In the genomic region with DNA sequence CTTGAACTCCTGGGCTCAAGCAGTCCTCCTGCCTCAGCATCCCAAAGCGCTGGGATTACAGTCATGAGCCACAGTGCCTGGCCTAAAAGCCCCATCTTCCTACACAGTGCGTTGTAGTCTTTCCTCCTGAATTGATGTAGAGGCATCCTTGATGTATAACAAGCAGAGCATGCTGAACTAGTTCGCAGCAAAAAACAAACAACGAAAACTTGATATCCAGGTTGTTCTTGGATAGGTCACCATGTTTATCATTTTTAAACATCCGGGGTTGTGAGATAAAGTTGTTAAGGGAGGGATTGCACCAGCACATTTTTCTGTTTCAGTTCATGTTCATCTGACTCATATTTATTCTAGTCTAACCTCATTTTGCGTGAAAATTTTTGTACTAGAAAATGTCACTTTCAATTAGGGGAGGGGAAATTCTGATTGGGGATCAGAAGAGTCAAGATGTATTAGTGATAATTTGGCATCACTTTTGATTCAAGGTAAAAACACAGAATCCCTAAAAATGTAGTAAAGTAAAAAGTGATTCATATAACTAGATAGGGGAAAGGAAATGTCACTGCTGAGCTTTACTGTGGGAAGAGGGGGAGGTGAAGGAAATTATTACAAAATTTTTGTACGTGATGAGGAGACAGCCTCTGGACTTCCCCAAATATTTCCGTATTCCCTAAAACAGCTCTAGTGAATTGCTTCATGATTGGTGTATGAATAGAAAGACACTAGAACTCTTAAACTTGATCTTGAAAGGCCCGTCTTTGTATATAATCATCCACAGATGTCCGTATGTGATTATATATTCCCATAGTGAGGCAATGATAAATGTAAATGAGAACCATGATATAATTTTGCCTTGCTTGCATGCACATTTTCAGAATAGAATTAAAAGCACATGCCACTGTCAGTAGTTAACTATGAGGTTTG, we compare ENCODE assay signal across 1 cellular context.
TF ChIP-seq lines count a peak whose summit lies in the region.

No MANE protein-coding gene starts in this region.

TF ChIP-seq in K562, 482 proteins besides CTCF, POLR2A, EP300 and RAD21 (continued from another document and continues in another):
- TF ChIP-seq, protein P1, sequence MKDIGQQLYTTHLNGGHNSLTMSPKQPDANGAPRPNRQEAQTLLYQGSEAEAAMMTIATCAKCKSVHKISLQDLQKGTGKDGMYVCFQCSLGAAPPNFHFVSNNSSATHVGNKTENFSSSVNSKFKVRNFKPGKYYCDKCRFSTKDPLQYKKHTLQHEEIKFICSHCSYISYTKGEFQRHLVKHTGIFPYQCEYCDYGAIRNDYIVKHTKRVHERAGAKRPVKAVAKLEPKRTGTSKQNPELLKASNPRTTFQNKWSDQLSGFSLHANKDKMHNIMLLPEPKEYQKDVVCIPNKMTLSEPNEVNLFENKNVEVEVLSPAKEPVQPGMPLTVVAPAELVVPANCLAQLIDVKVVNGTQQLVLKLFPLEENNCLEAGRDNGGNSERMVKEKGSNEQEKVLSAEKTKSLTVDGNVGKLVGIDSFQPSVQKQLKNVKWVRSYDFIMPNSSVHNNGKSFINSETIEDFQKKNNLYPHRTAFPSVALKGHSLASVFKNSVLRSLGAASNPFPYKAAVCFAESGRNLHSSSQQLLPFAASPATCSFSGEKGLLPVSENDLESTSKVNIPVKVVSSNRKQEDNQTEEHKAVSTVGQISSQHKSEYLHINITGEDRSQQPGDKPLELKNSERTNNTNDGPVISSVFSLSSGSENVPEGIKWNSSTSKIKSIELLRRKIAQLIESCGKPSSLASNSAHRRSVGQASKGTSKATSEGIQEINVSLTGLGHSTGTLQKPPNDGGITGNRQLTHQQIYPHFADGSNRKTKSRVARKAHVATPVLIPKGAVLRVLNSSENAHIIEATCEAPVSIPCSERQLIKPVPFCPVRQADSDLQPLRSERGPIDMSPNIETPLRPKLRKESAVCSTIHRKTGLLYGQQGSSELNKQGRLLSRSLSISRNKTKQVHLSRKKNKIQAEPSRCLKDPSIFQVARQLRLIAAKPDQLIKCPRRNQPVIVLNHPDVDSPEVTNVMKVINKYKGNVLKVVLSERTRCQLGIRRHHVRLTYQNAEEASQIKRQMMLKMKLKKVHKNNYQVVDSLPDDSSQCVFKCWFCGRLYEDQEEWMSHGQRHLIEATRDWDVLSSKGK (CRISPR knock-in tag; IDR thresholded peaks at IDR 0.05), result no peak
- 0 out of 2 replicates have a peak, but pooled peaks have one; percentile 36 for TF ChIP-seq MTA3 (IDR thresholded peaks at IDR 0.05; ENCODE audit: borderline replicate concordance)
- no peak for TF ChIP-seq STAG1 (CRISPR knock-in tag; IDR thresholded peaks at IDR 0.05; ENCODE audit: borderline replicate concordance)
- no peak for TF ChIP-seq ZSCAN32 (CRISPR knock-in tag; IDR thresholded peaks at IDR 0.05)
- TF ChIP-seq SUPT5H (IDR thresholded peaks at IDR 0.05), result no peak
- no peak for TF ChIP-seq MAZ (CRISPR knock-in tag; conservative IDR thresholded peaks at IDR 0.05 in 1 of 2, IDR thresholded peaks at IDR 0.05 in 1 of 2)
- no peak for TF ChIP-seq ZBED1 (IDR thresholded peaks at IDR 0.05)
- peak; percentile 41; the same call in 1 of the 2 replicates for TF ChIP-seq FOXM1 (IDR thresholded peaks at IDR 0.05; ENCODE audit: low read depth)
- TF ChIP-seq FOXM1 (CRISPR knock-in tag; IDR thresholded peaks at IDR 0.05; ENCODE audit: low read depth), result no peak
- peak; percentile 87 for TF ChIP-seq FOSL1 (tag; conservative IDR thresholded peaks at IDR 0.05)
- peak; percentile 72; the same call in 1 of the 2 replicates for TF ChIP-seq SMARCC2 (IDR thresholded peaks at IDR 0.05; ENCODE audit: low read depth)
- TF ChIP-seq, protein P2, sequence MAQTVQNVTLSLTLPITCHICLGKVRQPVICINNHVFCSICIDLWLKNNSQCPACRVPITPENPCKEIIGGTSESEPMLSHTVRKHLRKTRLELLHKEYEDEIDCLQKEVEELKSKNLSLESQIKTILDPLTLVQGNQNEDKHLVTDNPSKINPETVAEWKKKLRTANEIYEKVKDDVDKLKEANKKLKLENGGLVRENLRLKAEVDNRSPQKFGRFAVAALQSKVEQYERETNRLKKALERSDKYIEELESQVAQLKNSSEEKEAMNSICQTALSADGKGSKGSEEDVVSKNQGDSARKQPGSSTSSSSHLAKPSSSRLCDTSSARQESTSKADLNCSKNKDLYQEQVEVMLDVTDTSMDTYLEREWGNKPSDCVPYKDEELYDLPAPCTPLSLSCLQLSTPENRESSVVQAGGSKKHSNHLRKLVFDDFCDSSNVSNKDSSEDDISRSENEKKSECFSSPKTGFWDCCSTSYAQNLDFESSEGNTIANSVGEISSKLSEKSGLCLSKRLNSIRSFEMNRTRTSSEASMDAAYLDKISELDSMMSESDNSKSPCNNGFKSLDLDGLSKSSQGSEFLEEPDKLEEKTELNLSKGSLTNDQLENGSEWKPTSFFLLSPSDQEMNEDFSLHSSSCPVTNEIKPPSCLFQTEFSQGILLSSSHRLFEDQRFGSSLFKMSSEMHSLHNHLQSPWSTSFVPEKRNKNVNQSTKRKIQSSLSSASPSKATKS (CRISPR knock-in tag; IDR thresholded peaks at IDR 0.05), result no peak
- peak; percentile 71; the same call in 1 of the 2 replicates for TF ChIP-seq JUND (IDR thresholded peaks at IDR 0.05; ENCODE audit: borderline replicate concordance, low read depth, low read length)
- TF ChIP-seq JUND (tag; IDR thresholded peaks at IDR 0.05; ENCODE audit: borderline replicate concordance, low read depth, low read length), result peak; percentile 71; the same call in 2 of the 3 replicates
- TF ChIP-seq TAL1 (IDR thresholded peaks at IDR 0.05), result peak; percentile 69
- peak in 1 of 2 experiments; percentile 53; a peak in 2 of 4 replicates for TF ChIP-seq RCOR1 (IDR thresholded peaks at IDR 0.05; ENCODE audit: borderline replicate concordance in 1 of 2, low read depth in 2 of 2, low read length in 2 of 2)
- TF ChIP-seq, protein P3, sequence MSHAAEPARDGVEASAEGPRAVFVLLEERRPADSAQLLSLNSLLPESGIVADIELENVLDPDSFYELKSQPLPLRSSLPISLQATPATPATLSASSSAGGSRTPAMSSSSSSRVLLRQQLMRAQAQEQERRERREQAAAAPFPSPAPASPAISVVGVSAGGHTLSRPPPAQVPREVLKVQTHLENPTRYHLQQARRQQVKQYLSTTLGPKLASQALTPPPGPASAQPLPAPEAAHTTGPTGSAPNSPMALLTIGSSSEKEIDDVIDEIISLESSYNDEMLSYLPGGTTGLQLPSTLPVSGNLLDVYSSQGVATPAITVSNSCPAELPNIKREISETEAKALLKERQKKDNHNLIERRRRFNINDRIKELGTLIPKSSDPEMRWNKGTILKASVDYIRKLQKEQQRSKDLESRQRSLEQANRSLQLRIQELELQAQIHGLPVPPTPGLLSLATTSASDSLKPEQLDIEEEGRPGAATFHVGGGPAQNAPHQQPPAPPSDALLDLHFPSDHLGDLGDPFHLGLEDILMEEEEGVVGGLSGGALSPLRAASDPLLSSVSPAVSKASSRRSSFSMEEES (CRISPR knock-in tag; IDR thresholded peaks at IDR 0.05), result no peak
- TF ChIP-seq, protein P4, sequence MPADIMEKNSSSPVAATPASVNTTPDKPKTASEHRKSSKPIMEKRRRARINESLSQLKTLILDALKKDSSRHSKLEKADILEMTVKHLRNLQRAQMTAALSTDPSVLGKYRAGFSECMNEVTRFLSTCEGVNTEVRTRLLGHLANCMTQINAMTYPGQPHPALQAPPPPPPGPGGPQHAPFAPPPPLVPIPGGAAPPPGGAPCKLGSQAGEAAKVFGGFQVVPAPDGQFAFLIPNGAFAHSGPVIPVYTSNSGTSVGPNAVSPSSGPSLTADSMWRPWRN (IDR thresholded peaks at IDR 0.05; ENCODE audit: low read depth), result 0 out of 2 replicates have a peak, but pooled peaks have one; percentile 23
- TF ChIP-seq TCF3 (CRISPR knock-in tag; IDR thresholded peaks at IDR 0.05), result peak; percentile 66
- no peak for TF ChIP-seq NCOA2 (IDR thresholded peaks at IDR 0.05; ENCODE audit: partially characterized antibody in 2 of 2)
- TF ChIP-seq FOXK2 (conservative IDR thresholded peaks at IDR 0.05 in 1 of 2, IDR thresholded peaks at IDR 0.05 in 1 of 2; ENCODE audit: low read depth in 2 of 2), result peak; percentile 77 to 84
- TF ChIP-seq, protein P5, sequence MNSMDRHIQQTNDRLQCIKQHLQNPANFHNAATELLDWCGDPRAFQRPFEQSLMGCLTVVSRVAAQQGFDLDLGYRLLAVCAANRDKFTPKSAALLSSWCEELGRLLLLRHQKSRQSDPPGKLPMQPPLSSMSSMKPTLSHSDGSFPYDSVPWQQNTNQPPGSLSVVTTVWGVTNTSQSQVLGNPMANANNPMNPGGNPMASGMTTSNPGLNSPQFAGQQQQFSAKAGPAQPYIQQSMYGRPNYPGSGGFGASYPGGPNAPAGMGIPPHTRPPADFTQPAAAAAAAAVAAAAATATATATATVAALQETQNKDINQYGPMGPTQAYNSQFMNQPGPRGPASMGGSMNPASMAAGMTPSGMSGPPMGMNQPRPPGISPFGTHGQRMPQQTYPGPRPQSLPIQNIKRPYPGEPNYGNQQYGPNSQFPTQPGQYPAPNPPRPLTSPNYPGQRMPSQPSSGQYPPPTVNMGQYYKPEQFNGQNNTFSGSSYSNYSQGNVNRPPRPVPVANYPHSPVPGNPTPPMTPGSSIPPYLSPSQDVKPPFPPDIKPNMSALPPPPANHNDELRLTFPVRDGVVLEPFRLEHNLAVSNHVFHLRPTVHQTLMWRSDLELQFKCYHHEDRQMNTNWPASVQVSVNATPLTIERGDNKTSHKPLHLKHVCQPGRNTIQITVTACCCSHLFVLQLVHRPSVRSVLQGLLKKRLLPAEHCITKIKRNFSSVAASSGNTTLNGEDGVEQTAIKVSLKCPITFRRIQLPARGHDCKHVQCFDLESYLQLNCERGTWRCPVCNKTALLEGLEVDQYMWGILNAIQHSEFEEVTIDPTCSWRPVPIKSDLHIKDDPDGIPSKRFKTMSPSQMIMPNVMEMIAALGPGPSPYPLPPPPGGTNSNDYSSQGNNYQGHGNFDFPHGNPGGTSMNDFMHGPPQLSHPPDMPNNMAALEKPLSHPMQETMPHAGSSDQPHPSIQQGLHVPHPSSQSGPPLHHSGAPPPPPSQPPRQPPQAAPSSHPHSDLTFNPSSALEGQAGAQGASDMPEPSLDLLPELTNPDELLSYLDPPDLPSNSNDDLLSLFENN (IDR thresholded peaks at IDR 0.05; ENCODE audit: low read depth in 2 of 2, low read length in 2 of 2), result 0 out of 4 replicates have a peak, but pooled peaks of 1 of the 2 experiments have one; percentile 9
- no peak; the same call in 1 of the 2 replicates for TF ChIP-seq CEBPG (CRISPR knock-in tag; IDR thresholded peaks at IDR 0.05)
- TF ChIP-seq CEBPG (tag; conservative IDR thresholded peaks at IDR 0.05 in 1 of 2, IDR thresholded peaks at IDR 0.05 in 1 of 2), result peak; percentile 43 to 72; a peak in 3 of 4 replicates
- TF ChIP-seq, protein P6, sequence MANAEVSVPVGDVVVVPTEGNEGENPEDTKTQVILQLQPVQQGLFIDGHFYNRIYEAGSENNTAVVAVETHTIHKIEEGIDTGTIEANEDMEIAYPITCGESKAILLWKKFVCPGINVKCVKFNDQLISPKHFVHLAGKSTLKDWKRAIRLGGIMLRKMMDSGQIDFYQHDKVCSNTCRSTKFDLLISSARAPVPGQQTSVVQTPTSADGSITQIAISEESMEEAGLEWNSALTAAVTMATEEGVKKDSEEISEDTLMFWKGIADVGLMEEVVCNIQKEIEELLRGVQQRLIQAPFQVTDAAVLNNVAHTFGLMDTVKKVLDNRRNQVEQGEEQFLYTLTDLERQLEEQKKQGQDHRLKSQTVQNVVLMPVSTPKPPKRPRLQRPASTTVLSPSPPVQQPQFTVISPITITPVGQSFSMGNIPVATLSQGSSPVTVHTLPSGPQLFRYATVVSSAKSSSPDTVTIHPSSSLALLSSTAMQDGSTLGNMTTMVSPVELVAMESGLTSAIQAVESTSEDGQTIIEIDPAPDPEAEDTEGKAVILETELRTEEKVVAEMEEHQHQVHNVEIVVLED (CRISPR knock-in tag; IDR thresholded peaks at IDR 0.05), result no peak
- TF ChIP-seq ZEB2 (IDR thresholded peaks at IDR 0.05), result peak; percentile 64
- TF ChIP-seq TBL1XR1 (IDR thresholded peaks at IDR 0.05; ENCODE audit: low read length in 2 of 2), result peak in 1 of 2 experiments; percentile 33; a peak in 1 of 4 replicates
- TF ChIP-seq DPF2 (IDR thresholded peaks at IDR 0.05), result peak; percentile 85
- TF ChIP-seq NFRKB (IDR thresholded peaks at IDR 0.05; ENCODE audit: low read depth), result peak; percentile 48; the same call in 1 of the 2 replicates
- no peak for TF ChIP-seq ZNF445 (CRISPR knock-in tag; IDR thresholded peaks at IDR 0.05; ENCODE audit: low read depth)
- TF ChIP-seq MAFG (tag; conservative IDR thresholded peaks at IDR 0.05), result no peak
- no peak for TF ChIP-seq POLR3A (IDR thresholded peaks at IDR 0.05; ENCODE audit: borderline replicate concordance, extremely low read depth, insufficient read depth, insufficient read length)
- TF ChIP-seq ZNF589 (CRISPR knock-in tag; IDR thresholded peaks at IDR 0.05; ENCODE audit: low read depth), result 0 out of 2 replicates have a peak, but pooled peaks have one; percentile 43
- TF ChIP-seq ARID1B (IDR thresholded peaks at IDR 0.05), result peak; percentile 86
- TF ChIP-seq KDM1A (IDR thresholded peaks at IDR 0.05), result peak; percentile 29 to 46; a peak in 1 of 4 replicates
- TF ChIP-seq CEBPB (tag; IDR thresholded peaks at IDR 0.05), result 0 out of 2 replicates have a peak, but pooled peaks have one; percentile 6
- TF ChIP-seq LEF1 (IDR thresholded peaks at IDR 0.05), result peak; percentile 32; the same call in 1 of the 2 replicates
- no peak for TF ChIP-seq OTX1 (CRISPR knock-in tag; IDR thresholded peaks at IDR 0.05)
- 0 out of 2 replicates have a peak, but pooled peaks have one; percentile 16 for TF ChIP-seq GABPA (tag; conservative IDR thresholded peaks at IDR 0.05; ENCODE audit: low read depth)
- peak; percentile 84 for TF ChIP-seq SMARCA4 (IDR thresholded peaks at IDR 0.05)
- TF ChIP-seq, protein P7, sequence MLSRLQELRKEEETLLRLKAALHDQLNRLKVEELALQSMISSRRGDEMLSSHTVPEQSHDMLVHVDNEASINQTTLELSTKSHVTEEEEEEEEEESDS (CRISPR knock-in tag; IDR thresholded peaks at IDR 0.05), result no peak
- TF ChIP-seq, protein P8, sequence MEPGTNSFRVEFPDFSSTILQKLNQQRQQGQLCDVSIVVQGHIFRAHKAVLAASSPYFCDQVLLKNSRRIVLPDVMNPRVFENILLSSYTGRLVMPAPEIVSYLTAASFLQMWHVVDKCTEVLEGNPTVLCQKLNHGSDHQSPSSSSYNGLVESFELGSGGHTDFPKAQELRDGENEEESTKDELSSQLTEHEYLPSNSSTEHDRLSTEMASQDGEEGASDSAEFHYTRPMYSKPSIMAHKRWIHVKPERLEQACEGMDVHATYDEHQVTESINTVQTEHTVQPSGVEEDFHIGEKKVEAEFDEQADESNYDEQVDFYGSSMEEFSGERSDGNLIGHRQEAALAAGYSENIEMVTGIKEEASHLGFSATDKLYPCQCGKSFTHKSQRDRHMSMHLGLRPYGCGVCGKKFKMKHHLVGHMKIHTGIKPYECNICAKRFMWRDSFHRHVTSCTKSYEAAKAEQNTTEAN (CRISPR knock-in tag; IDR thresholded peaks at IDR 0.05), result no peak
- peak; percentile 37; the same call in 1 of the 2 replicates for TF ChIP-seq EP400 (IDR thresholded peaks at IDR 0.05)
- TF ChIP-seq ZNF121 (CRISPR knock-in tag; conservative IDR thresholded peaks at IDR 0.05), result no peak
